In the genomic region with DNA sequence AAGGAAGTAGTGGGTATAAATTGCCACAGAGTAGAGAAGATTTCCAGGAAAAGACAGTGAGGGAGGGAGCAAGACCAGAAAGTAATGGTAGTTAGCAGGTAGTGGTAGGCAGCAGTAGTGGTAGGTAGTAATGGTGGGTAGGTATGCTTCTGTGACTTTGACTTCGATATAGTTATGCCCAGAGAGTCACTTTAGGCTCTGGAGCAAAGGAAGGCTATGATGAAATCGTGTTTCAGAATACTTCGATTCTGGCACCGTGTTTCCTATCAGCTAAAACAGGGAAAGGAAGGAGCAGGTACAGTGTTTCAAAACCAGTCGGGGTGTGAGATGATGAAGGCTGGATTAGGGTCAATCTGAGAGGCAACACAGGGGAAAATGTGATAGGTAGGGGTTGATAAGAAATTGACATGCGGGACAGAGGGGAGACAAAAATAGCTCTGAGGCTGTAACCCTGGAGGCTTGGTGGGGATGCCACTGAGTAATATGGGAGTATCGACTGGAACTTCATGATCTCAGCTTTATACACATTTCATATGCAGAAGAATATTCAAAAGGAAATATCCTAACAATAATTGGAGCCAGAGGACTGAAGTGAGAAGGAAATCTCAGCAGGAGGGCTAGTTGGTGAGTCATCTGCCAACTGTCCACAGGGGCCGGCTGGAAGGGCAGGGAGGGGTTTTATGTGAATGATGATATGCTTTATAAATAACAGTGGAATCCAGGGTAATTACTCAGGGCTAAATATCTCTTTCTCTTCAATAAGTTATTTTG, we compare ENCODE assay signal across 9 cellular contexts. TPM values are rescaled to one million over a fixed set of nuclear protein-coding genes. Genes with fewer than 3 reads are reported as not detected.
DNase-seq lines count a peak whose midpoint lies in the region; ATAC-seq and TF ChIP-seq lines count a peak whose summit lies in the region.
"Had no signal": no experiment of that assay in that cellular context is flagged by ENCODE, and none has a peak within 500 bp of the region (broad histone marks: within the 10 kb centered on the region; RNA-seq: fewer than 3 reads in every experiment).

No MANE protein-coding gene starts in this region.

- 50 to 54% methylated on average over 8 of the region's 8 CpGs for whole genome bisulfite sequencing in GM23248 (ENCODE audit: low coverage in 1 of 2, low lambda C conversion rate in 2 of 2, missing lambda C conversion rate in 2 of 2), 2 experiments

- POLR2A ChIA-PET in PC-3 (lab: Charles Lee; ENCODE audit: unreplicated experiment) = interaction anchor here (0.6 to 0.7 kb wide), 2 partner anchors 15 to 18 kb away, joined by 3 to 4 read pairs; no protein-coding TSS in a partner anchor

- H3K79me2 ChIP-seq in GM23248 (ENCODE audit: insufficient read depth) (no peaks in the 10 kb centered on the region), PC-3 (ENCODE audit: low read length) (no peaks in the 10 kb centered on the region), parathyroid adenoma (no peaks in the 10 kb centered on the region)

- intact Hi-C loops in PC-3 (cut with micrococcal nuclease) = loop anchor here (2.0 to 5.0 kb wide), 3 partner anchors 18 to 136 kb away; a partner anchor contains a TSS

- H3K9ac ChIP-seq in GM23248 = peak overlapping the region; percentile 4; the same call in 1 of the 2 replicates
- peak overlapping the region; percentile 85 for H3K9ac ChIP-seq in PC-3 (ENCODE audit: low read length)
- no peak overlapping the region for H3K9ac ChIP-seq in parathyroid adenoma

- H3F3A ChIP-seq in GM23248 (ENCODE audit: insufficient read depth) (peaks cover 28% of the 10 kb centered on the region), PC-3 (ENCODE audit: low read length, unreplicated experiment) (peaks cover 12% of the 10 kb centered on the region)

- H3K27ac ChIP-seq in GM23248 (peak overlapping the region; percentile 65), PC-3 (ENCODE audit: low read length) (peak overlapping the region; percentile 98), epithelial cell of prostate (peak overlapping the region; percentile 79), parathyroid adenoma (no peak overlapping the region)

- no peak overlapping the region for H2AFZ ChIP-seq in GM23248
- no peak overlapping the region for H2AFZ ChIP-seq in PC-3 (ENCODE audit: low read length)
- H2AFZ ChIP-seq in parathyroid adenoma = peak overlapping the region; percentile 22

- no peak for TF ChIP-seq CTCF in PC-3 (conservative IDR thresholded peaks at IDR 0.05; ENCODE audit: low read depth, low read length)
- TF ChIP-seq CTCF in parathyroid adenoma (IDR thresholded peaks at IDR 0.05) = no peak

- no peaks in the 10 kb centered on the region for H3K9me3 ChIP-seq in GM23248 (ENCODE audit: low read depth)
- H3K9me3 ChIP-seq in PC-3 (ENCODE audit: low read length) = no peaks in the 10 kb centered on the region
- no peaks in the 10 kb centered on the region for H3K9me3 ChIP-seq in parathyroid adenoma (ENCODE audit: control insufficient read depth, low read length)

- H3K36me3 ChIP-seq in GM23248 (ENCODE audit: low read depth) = no peaks in the 10 kb centered on the region
- no peaks in the 10 kb centered on the region for H3K36me3 ChIP-seq in PC-3 (ENCODE audit: low read depth, low read length)
- H3K36me3 ChIP-seq in parathyroid adenoma (ENCODE audit: control insufficient read depth, insufficient read depth, low read length) = no peaks in the 10 kb centered on the region

- in situ Hi-C loops in GM23248 (cut with MboI) = no loop called here

- H3K9me2 ChIP-seq in GM23248 (ENCODE audit: insufficient read depth) (no peaks in the 10 kb centered on the region), PC-3 (replicated peaks; ENCODE audit: low read length) (no peaks in the 10 kb centered on the region)

- BruUV-seq in PC-3 (replicated peaks; lab: Mats Ljungman, UMichigan) = no TSS peak

- H3K4me3 ChIP-seq in GM23248 (no peak overlapping the region), PC-3 (ENCODE audit: low read length) (no peak overlapping the region; the same call in 1 of the 2 replicates), parathyroid adenoma (ENCODE audit: low read depth, low read length) (no peak overlapping the region)

- H3K27me3 ChIP-seq in GM23248 (replicated peaks; ENCODE audit: insufficient read depth) (no peaks in the 10 kb centered on the region), PC-3 (ENCODE audit: low read length) (no peaks in the 10 kb centered on the region), parathyroid adenoma (ENCODE audit: control insufficient read depth, insufficient read depth, low read length) (no peaks in the 10 kb centered on the region)

- H3K4me2 ChIP-seq in GM23248 (ENCODE audit: unreplicated experiment) (peak overlapping the region; percentile 27), PC-3 (ENCODE audit: low read length) (peak overlapping the region; percentile 83), parathyroid adenoma (ENCODE audit: low read length) (no peak overlapping the region)

- no peaks in the 10 kb centered on the region for H4K20me1 ChIP-seq in GM23248 (ENCODE audit: insufficient read depth)
- H4K20me1 ChIP-seq in PC-3 (ENCODE audit: low read length) = no peaks in the 10 kb centered on the region

- H3K4me1 ChIP-seq in GM23248 (ENCODE audit: insufficient read depth) (peaks cover 43% of the 10 kb centered on the region), PC-3 (ENCODE audit: insufficient read depth, low read length) (peaks cover 41% of the 10 kb centered on the region), parathyroid adenoma (peaks cover 2% of the 10 kb centered on the region)

- CTCF ChIA-PET in PC-3 (lab: Charles Lee) = interaction anchor here (0.6 to 1.1 kb wide), 3 partner anchors 18 to 611 kb away, joined by 3 to 4 read pairs (median 3); no protein-coding TSS in a partner anchor

- peak; percentile 77 for ATAC-seq in PC-3
- ATAC-seq in HG03196 (IDR thresholded peaks at IDR 0.05; ENCODE audit: unreplicated experiment) = no peak
- ATAC-seq in HG03565 (IDR thresholded peaks at IDR 0.05; ENCODE audit: unreplicated experiment) = no peak

- DNase-seq in GM23248 = peak; percentile 95
- peak; percentile 94 for DNase-seq in PC-3
- DNase-seq in epithelial cell of prostate (ENCODE audit: low read depth, low spot score) = no peak
- DNase-seq in activated CD4-positive, alpha-beta T cell treated with anti-CD3 and anti-CD28 coated beads for 1 hour = no peak
- DNase-seq in T-helper 9 cell = no peak
- DNase-seq: retina had no signal

RNA-seq across cellular contexts. Expression of a gene that starts 25.2 kb away (rescaled TPM):
- 0.51 and 0.76 TPM in 2 replicates for total RNA-seq in GM23248 (2014; rRNA removed; shearing (Covaris generic))
- polyA plus RNA-seq in GM23248 (2016; fragmentation: Nextera tagmentation; extraction: Ambion mirVana) = 0.44 and 1.4 TPM in 2 replicates
- 3.1 and 4.3 TPM in 2 replicates for total RNA-seq in PC-3 (2014; rRNA removed)

Comparison
In these comparisons a context has a peak if more than half of its experiments do, and no peak if none do; other contexts are left out.
1. DNase-seq: peak in GM23248 (single experiment) and PC-3 (single experiment); none in epithelial cell of prostate (single experiment), activated CD4-positive, alpha-beta T cell treated with anti-CD3 and anti-CD28 coated beads for 1 hour (single experiment) and T-helper 9 cell (single experiment).